Comparison of ENCODE assay signal across 28 cellular contexts in genomic region chr5:157187046-157187754, GRCh38. TPM values are rescaled to one million over a fixed set of nuclear protein-coding genes. Genes with fewer than 3 reads are reported as not detected.
DNase-seq lines count a peak whose midpoint lies in the region; ATAC-seq, FAIRE-seq and TF ChIP-seq lines count a peak whose summit lies in the region.
"Had no signal": no experiment of that assay in that cellular context is flagged by ENCODE, and none has a peak within 500 bp of the region (broad histone marks: within the 10 kb centered on the region; RNA-seq: fewer than 3 reads in every experiment).

No MANE protein-coding gene starts in this region.

- no peak overlapping the region for H3K4me2 ChIP-seq in Karpas-422 (ENCODE audit: low read depth, low read length, poor library complexity, severe bottlenecking)

- ATAC-seq in activated CD8-positive, alpha-beta memory T cell treated with anti-CD3 and anti-CD28 coated beads, Interleukin-2, amount 10 ng/mL, durations not matched to agents 7 days and 5 days = no peak
- peak in 2 of 3 donors; percentile 23 to 44 for ATAC-seq in natural killer cell
- ATAC-seq in heart right ventricle = no peak
- ATAC-seq: left ventricle myocardium superior, Right ventricle myocardium inferior had no signal

- H3K36me3 ChIP-seq in Karpas-422 (ENCODE audit: insufficient read depth, low read length) (no peaks in the 10 kb centered on the region), heart right ventricle (no peaks in the 10 kb centered on the region)
- H3K36me3 ChIP-seq: spleen had no signal

- H3K9ac ChIP-seq in Karpas-422 (ENCODE audit: low read length) = no peak overlapping the region

- no peaks in the 10 kb centered on the region for H3K79me2 ChIP-seq in Karpas-422 (ENCODE audit: low read length)

- H4K20me1 ChIP-seq in Karpas-422 (ENCODE audit: insufficient read depth, low read depth, low read length) = no peaks in the 10 kb centered on the region

- peak overlapping the region; percentile 96 for H3K4me3 Mint-ChIP-seq in activated CD8-positive, alpha-beta memory T cell treated with anti-CD3 and anti-CD28 coated beads, Interleukin-2, amount 10 ng/mL, durations not matched to agents 7 days and 5 days
- H3K4me3 Mint-ChIP-seq in activated naive CD8-positive, alpha-beta T cell = peak overlapping the region; percentile 99
- peak overlapping the region; percentile 38 for H3K4me3 Mint-ChIP-seq in natural killer cell
- H3K4me3 Mint-ChIP-seq: CD14-positive monocyte had no signal

- CTCF ChIA-PET in activated CD8-positive, alpha-beta memory T cell treated with anti-CD3 and anti-CD28 coated beads, Interleukin-2, amount 10 ng/mL, durations not matched to agents 7 days and 5 days (lab: Charles Lee) = interaction anchor here (0.9 to 2.9 kb wide), 6 partner anchors 10 to 45 kb away, joined by 3 to 12 read pairs (median 6); no protein-coding TSS in a partner anchor

- intact Hi-C loops in natural killer cell (cut with micrococcal nuclease) (no loop called here), heart right ventricle (cut with DNase I) (no loop called here)

- H2AFZ ChIP-seq in Karpas-422 (ENCODE audit: low read length) = peak overlapping the region; percentile 8; the same call in 1 of the 2 replicates

- H3K27ac Mint-ChIP-seq in activated CD8-positive, alpha-beta memory T cell treated with anti-CD3 and anti-CD28 coated beads, Interleukin-2, amount 10 ng/mL, durations not matched to agents 7 days and 5 days = peak overlapping the region; percentile 84
- peak overlapping the region; percentile 100 for H3K27ac Mint-ChIP-seq in activated naive CD8-positive, alpha-beta T cell
- peak overlapping the region; percentile 74 to 75 for H3K27ac Mint-ChIP-seq in natural killer cell
- H3K27ac Mint-ChIP-seq: CD14-positive monocyte had no signal

- DNase-seq in activated CD8-positive, alpha-beta memory T cell treated with anti-CD3 and anti-CD28 coated beads, Interleukin-2, amount 10 ng/mL, durations not matched to agents 7 days and 5 days = no peak
- no peak for DNase-seq in activated CD8-positive, alpha-beta memory T cell treated with anti-CD3 and anti-CD28 coated beads, Interleukin-2, amount 50 U/mL, for 48 hours
- no peak for DNase-seq in Karpas-422
- DNase-seq in natural killer cell = no peak
- no peak for DNase-seq in heart right ventricle
- DNase-seq in HTR-8/SVneo (ENCODE audit: insufficient read length, low spot score) = no peak
- no peak for DNase-seq in NOMO-1 treated with dmso at 0.1 percent for 144 hours (lab: John Stamatoyannopoulos, UW; ENCODE audit: unreplicated experiment)
- DNase-seq: ACHN; activated CD4-positive, CD25-positive, alpha-beta regulatory T cell treated with anti-CD3 and anti-CD28 coated beads, Interleukin-2, amount 50 U/mL, for 72 hours; aorta; cerebellar nuclear complex; DMS53; left ventricle myocardium superior; NCI-H1105 treated with DMSO at 0.1 percent for 48 hours; NCI-H2107; NCI-H524 treated with DMSO at 0.1 percent for 48 hours; spleen; stimulated activated CD4-positive, alpha-beta T cell treated with anti-CD3 and anti-CD28 coated beads, Interleukin-4, amount 100 ng/mL, for 4 hours had no signal

- H3K27me3 Mint-ChIP-seq in activated CD8-positive, alpha-beta memory T cell treated with anti-CD3 and anti-CD28 coated beads, Interleukin-2, amount 10 ng/mL, durations not matched to agents 7 days and 5 days = no peaks in the 10 kb centered on the region
- H3K27me3 Mint-ChIP-seq in activated naive CD8-positive, alpha-beta T cell = no peaks in the 10 kb centered on the region
- H3K27me3 Mint-ChIP-seq in natural killer cell (ENCODE audit: low read depth in 2 of 2) = no peaks in the 10 kb centered on the region

- 63 to 73% methylated on average over 5 of the region's 5 CpGs for WGBS in heart right ventricle, 2 donors

- FAIRE-seq in HTR-8/SVneo (lab: Jason Lieb, UNC) = no peak

- H3K36me3 Mint-ChIP-seq in activated CD8-positive, alpha-beta memory T cell treated with anti-CD3 and anti-CD28 coated beads, Interleukin-2, amount 10 ng/mL, durations not matched to agents 7 days and 5 days = peaks cover 78% of the 10 kb centered on the region
- peaks cover 53% of the 10 kb centered on the region for H3K36me3 Mint-ChIP-seq in activated naive CD8-positive, alpha-beta T cell
- peaks cover 6% of the 10 kb centered on the region for H3K36me3 Mint-ChIP-seq in natural killer cell
- H3K36me3 Mint-ChIP-seq: CD14-positive monocyte had no signal

- H3K9me2 ChIP-seq in Karpas-422 (replicated peaks; ENCODE audit: insufficient read depth, low read length) = no peaks in the 10 kb centered on the region

- no peaks in the 10 kb centered on the region for H3K9me3 Mint-ChIP-seq in activated CD8-positive, alpha-beta memory T cell treated with anti-CD3 and anti-CD28 coated beads, Interleukin-2, amount 10 ng/mL, durations not matched to agents 7 days and 5 days (ENCODE audit: low read depth)
- H3K9me3 Mint-ChIP-seq in activated naive CD8-positive, alpha-beta T cell (ENCODE audit: low read depth) = no peaks in the 10 kb centered on the region
- H3K9me3 Mint-ChIP-seq in natural killer cell = no peaks in the 10 kb centered on the region
- H3K9me3 Mint-ChIP-seq: CD14-positive monocyte had no signal

- H3K4me1 Mint-ChIP-seq in activated CD8-positive, alpha-beta memory T cell treated with anti-CD3 and anti-CD28 coated beads, Interleukin-2, amount 10 ng/mL, durations not matched to agents 7 days and 5 days = peaks cover 64% of the 10 kb centered on the region
- H3K4me1 Mint-ChIP-seq in activated naive CD8-positive, alpha-beta T cell (ENCODE audit: low read depth) = peaks cover 69% of the 10 kb centered on the region
- H3K4me1 Mint-ChIP-seq in natural killer cell = peaks cover 78 to 86% of the 10 kb centered on the region in 2 donors
- H3K4me1 Mint-ChIP-seq: CD14-positive monocyte had no signal

- H3K27ac ChIP-seq in Karpas-422 (ENCODE audit: low read length) = no peak overlapping the region
- peak overlapping the region in 1 of 10 donors; percentile 18 for H3K27ac ChIP-seq in heart right ventricle

- H3K27me3 ChIP-seq in Karpas-422 (ENCODE audit: low read length) (no peaks in the 10 kb centered on the region), heart right ventricle (peaks cover 0 to 16% (median 3%) of the 10 kb centered on the region in 7 donors)
- H3K27me3 ChIP-seq: spleen had no signal

- H3K9me3 ChIP-seq in Karpas-422 (ENCODE audit: low read length) (no peaks in the 10 kb centered on the region), heart right ventricle (peaks cover 0 to 5% (median 0%) of the 10 kb centered on the region in 11 donors)

- TF ChIP-seq CTCF in natural killer cell (IDR thresholded peaks at IDR 0.05) = no peak
- no peak for TF ChIP-seq CTCF in heart right ventricle (IDR thresholded peaks at IDR 0.05)

- H3K4me3 ChIP-seq in Karpas-422 (ENCODE audit: low read length) = no peak overlapping the region
- H3K4me3 ChIP-seq in heart right ventricle = no peak overlapping the region

- 0 out of 2 replicates have a peak, but pooled peaks cover 4% of the 10 kb centered on the region for H3K4me1 ChIP-seq in Karpas-422 (ENCODE audit: low read length)
- H3K4me1 ChIP-seq in heart right ventricle = no peaks in the 10 kb centered on the region

RNA-seq across cellular contexts. Expression of gene ITK, which starts 6.6 kb away (rescaled TPM):
- total RNA-seq in activated CD8-positive, alpha-beta memory T cell treated with anti-CD3 and anti-CD28 coated beads, Interleukin-2, amount 10 ng/mL, durations not matched to agents 7 days and 5 days = 100 to 1,000 TPM; 209 to 215 TPM
- 0.25 and 1.3 TPM in 2 replicates for total RNA-seq in Karpas-422 (2014; rRNA removed; shearing (Covaris generic); ENCODE audit: low replicate concordance)
- total RNA-seq in natural killer cell (100 to 1,000 TPM; 153 to 188 (median 186) TPM), heart right ventricle (1 to 10 TPM in 4 of 10 donors, under 1 TPM in 5, not detected in 1; 0.09 to 4.7 (median 0.81) TPM)
- polyA plus RNA-seq in heart right ventricle = under 1 TPM; 0.15 to 0.20 TPM
- total RNA-seq: glomerular endothelial cell, HT-29 had no signal

RNA-seq across cellular contexts. Expression of gene GARIN3, which starts 21.1 kb away (rescaled TPM):
- under 1 TPM in 1 of 2 experiments, not detected in 1; 0.09 TPM for total RNA-seq in activated CD8-positive, alpha-beta memory T cell treated with anti-CD3 and anti-CD28 coated beads, Interleukin-2, amount 10 ng/mL, durations not matched to agents 7 days and 5 days
- total RNA-seq in Karpas-422 (2014; rRNA removed; shearing (Covaris generic); ENCODE audit: low replicate concordance) = not detected in 2 replicates
- total RNA-seq in natural killer cell (not detected), heart right ventricle (not detected)
- polyA plus RNA-seq in heart right ventricle = not detected
- total RNA-seq: aorta; glomerular endothelial cell; H4; HT-29; left ventricle myocardium superior; LHCN-M2; mononuclear cell; renal cortical epithelial cell; Right ventricle myocardium inferior; spleen; T-helper 2 cell treated with Interferon-gamma antibody and Interleukin-4, amounts not matched to agents 100 ng/mL and 5 ng/mL, for 36 hours had no signal
- polyA plus RNA-seq: aorta, CD14-positive monocyte, spleen had no signal

RNA-seq across cellular contexts. Expression of gene MED7, which starts 44.5 kb away (rescaled TPM):
- total RNA-seq in activated CD8-positive, alpha-beta memory T cell treated with anti-CD3 and anti-CD28 coated beads, Interleukin-2, amount 10 ng/mL, durations not matched to agents 7 days and 5 days = 10 to 100 TPM; 15.8 to 17.0 TPM
- total RNA-seq in Karpas-422 (2014; rRNA removed; shearing (Covaris generic); ENCODE audit: low replicate concordance) = 10.6 and 12.2 TPM in 2 replicates
- total RNA-seq in natural killer cell = 10 to 100 TPM in 2 of 3 donors, 1 to 10 TPM in 1; 9.6 to 13.3 (median 12.4) TPM
- total RNA-seq in heart right ventricle = 10 to 100 TPM in 2 of 10 donors, 1 to 10 TPM in 8; 7.3 to 11.5 (median 9.3) TPM
- polyA plus RNA-seq in heart right ventricle = 1 to 10 TPM; 8.5 to 9.7 TPM

Comparison
In these comparisons a context has a peak if more than half of its experiments do, and no peak if none do; other contexts are left out.
1. ATAC-seq: peak in natural killer cell (2 of 3); none in activated CD8-positive, alpha-beta memory T cell treated with anti-CD3 and anti-CD28 coated beads, Interleukin-2, amount 10 ng/mL, durations not matched to agents 7 days and 5 days (single experiment) and heart right ventricle (0 of 8).
2. H3K4me3 Mint-ChIP-seq: peak in every context shown above with its lines; median percentile 99 in activated naive CD8-positive, alpha-beta T cell; 96 in activated CD8-positive, alpha-beta memory T cell treated with anti-CD3 and anti-CD28 coated beads, Interleukin-2, amount 10 ng/mL, durations not matched to agents 7 days and 5 days; 38 in natural killer cell.
3. RNA of gene ITK, which starts 6.6 kb away (total RNA-seq): 209 to 215 TPM in activated CD8-positive, alpha-beta memory T cell treated with anti-CD3 and anti-CD28 coated beads, Interleukin-2, amount 10 ng/mL, durations not matched to agents 7 days and 5 days and 153 to 188 TPM in natural killer cell; 0.25 to 1.3 TPM in Karpas-422 and 0.09 to 4.7 TPM in heart right ventricle; every median in the first group is over 10 times any median in the second.
4. Peak in every context shown above with its lines, with median percentiles within 50 percentile points of each other: H3K27ac Mint-ChIP-seq.